In genomic region chr2:205170399-205170798, GRCh38 we compare ENCODE assay signal across 17 cellular contexts.
"Had no signal": no experiment of that assay in that cellular context is flagged by ENCODE, and none has a peak within 500 bp of the region (broad histone marks: within the 10 kb centered on the region; RNA-seq: fewer than 3 reads in every experiment).

No MANE protein-coding gene starts in this region.

- H3K4me3 ChIP-seq: breast epithelium, gastrocnemius medialis, heart right ventricle, pancreas, thyroid gland had no signal

- H3K4me1 Mint-ChIP-seq: naive B cell; stimulated activated memory B cell treated with anti-CD40 and anti-IgM and Interleukin-4, amounts not matched to agents 10 μg/mL and 1 μg/mL and 100 μg/mL, for 72 hours had no signal

- ATAC-seq: effector memory CD8-positive, alpha-beta T cell; gastrocnemius medialis; heart right ventricle; pancreas had no signal

- H3K9me3 Mint-ChIP-seq: activated CD4-positive, alpha-beta memory T cell treated with anti-CD3 and anti-CD28 coated beads, Interleukin-2, amount 10 ng/mL, durations not matched to agents 7 days and 5 days; activated T-cell treated with anti-CD3 and anti-CD28 coated beads, Interleukin-2, amount 50 U/mL, for 24 hours had no signal

- H3K4me3 Mint-ChIP-seq: activated CD4-positive, alpha-beta memory T cell treated with anti-CD3 and anti-CD28 coated beads, Interleukin-2, amount 10 ng/mL, durations not matched to agents 7 days and 5 days; activated T-cell treated with anti-CD3 and anti-CD28 coated beads, Interleukin-2, amount 50 U/mL, for 24 hours; effector memory CD8-positive, alpha-beta T cell; naive B cell; stimulated activated memory B cell treated with anti-CD40 and anti-IgM and Interleukin-4, amounts not matched to agents 10 μg/mL and 1 μg/mL and 100 μg/mL, for 72 hours had no signal

- H3K27ac Mint-ChIP-seq: activated CD4-positive, alpha-beta memory T cell treated with anti-CD3 and anti-CD28 coated beads, Interleukin-2, amount 10 ng/mL, durations not matched to agents 7 days and 5 days; activated T-cell treated with anti-CD3 and anti-CD28 coated beads, Interleukin-2, amount 50 U/mL, for 24 hours; effector memory CD8-positive, alpha-beta T cell; naive B cell; stimulated activated memory B cell treated with anti-CD40 and anti-IgM and Interleukin-4, amounts not matched to agents 10 μg/mL and 1 μg/mL and 100 μg/mL, for 72 hours had no signal

- H3K27me3 Mint-ChIP-seq: activated CD4-positive, alpha-beta memory T cell treated with anti-CD3 and anti-CD28 coated beads, Interleukin-2, amount 10 ng/mL, durations not matched to agents 7 days and 5 days; activated T-cell treated with anti-CD3 and anti-CD28 coated beads, Interleukin-2, amount 50 U/mL, for 24 hours; effector memory CD8-positive, alpha-beta T cell; naive B cell had no signal

- DNase-seq: activated CD4-positive, alpha-beta memory T cell treated with anti-CD3 and anti-CD28 coated beads, Interleukin-2, amount 10 ng/mL, durations not matched to agents 7 days and 5 days; activated CD4-positive, alpha-beta T cell treated with anti-CD3 and anti-CD28 coated beads for 4 hours; activated gamma-delta T cell; activated T-cell treated with anti-CD3 and anti-CD28 coated beads, Interleukin-2, amount 50 U/mL, for 24 hours; aorta; cerebellar nuclear complex; effector memory CD8-positive, alpha-beta T cell; gastrocnemius medialis; heart right ventricle; naive B cell; pancreas; stimulated activated CD4-positive, alpha-beta T cell treated with anti-CD3 and anti-CD28 coated beads, Interleukin-12 subunit alpha, Interleukin-12 subunit beta, amount 100 ng/mL, for 4 hours; stimulated activated CD4-positive, alpha-beta T cell treated with anti-CD3 and anti-CD28 coated beads, Interleukin-2, amount 100 ng/mL, for 48 hours; T-helper 2 cell; thyroid gland had no signal

- H3K27me3 ChIP-seq: breast epithelium, gastrocnemius medialis, heart right ventricle, pancreas, thyroid gland had no signal

- H3K36me3 ChIP-seq: breast epithelium, gastrocnemius medialis, heart right ventricle, pancreas, thyroid gland had no signal

- H3K27ac ChIP-seq: breast epithelium, gastrocnemius medialis, heart right ventricle, pancreas, thyroid gland had no signal

- H3K36me3 Mint-ChIP-seq: naive B cell; stimulated activated memory B cell treated with anti-CD40 and anti-IgM and Interleukin-4, amounts not matched to agents 10 μg/mL and 1 μg/mL and 100 μg/mL, for 72 hours had no signal

- H3K4me1 ChIP-seq: breast epithelium, gastrocnemius medialis, pancreas, thyroid gland had no signal
